In genomic region chr12:76183459-76184186, GRCh38 we compare ENCODE assay signal across 8 cellular contexts.
DNase-seq lines count a peak whose midpoint lies in the region; ATAC-seq lines count a peak whose summit lies in the region.

No MANE protein-coding gene starts in this region.

- no peaks in the 10 kb centered on the region for H3K36me3 Mint-ChIP-seq in stimulated activated naive CD8-positive, alpha-beta T cell treated with anti-CD3 and anti-CD28 coated beads, Interleukin-15, Interleukin-2, amounts not matched to agents 100 ng/mL and 50 ng/mL, for 24 hours (ENCODE audit: low read depth)

- peak; percentile 84 for DNase-seq in AG08395 (ENCODE audit: low spot score)
- DNase-seq in SW 1271 (lab: John Stamatoyannopoulos, UW): peak; percentile 78 to 93
- DNase-seq in globus pallidus (ENCODE audit: low spot score): peak; percentile 5
- DNase-seq in DMS79 treated with DMSO at 0.1 percent for 48 hours (lab: John Stamatoyannopoulos, UW): no peak
- DNase-seq in left colon: no peak

- H3K9me3 Mint-ChIP-seq in stimulated activated naive CD8-positive, alpha-beta T cell treated with anti-CD3 and anti-CD28 coated beads, Interleukin-15, Interleukin-2, amounts not matched to agents 100 ng/mL and 50 ng/mL, for 24 hours: no peaks in the 10 kb centered on the region

- intact Hi-C loops in left colon (cut with DNase I, micrococcal nuclease): no loop called here

- H3K27ac Mint-ChIP-seq in stimulated activated naive CD8-positive, alpha-beta T cell treated with anti-CD3 and anti-CD28 coated beads, Interleukin-15, Interleukin-2, amounts not matched to agents 100 ng/mL and 50 ng/mL, for 24 hours: peak overlapping the region; percentile 76

- ATAC-seq in GM18909 (IDR thresholded peaks at IDR 0.05; ENCODE audit: poor library complexity, unreplicated experiment) (peak; percentile 95), HG03095 (IDR thresholded peaks at IDR 0.05; ENCODE audit: unreplicated experiment) (peak; percentile 85), left colon (no peak)

- H3K4me3 Mint-ChIP-seq in stimulated activated naive CD8-positive, alpha-beta T cell treated with anti-CD3 and anti-CD28 coated beads, Interleukin-15, Interleukin-2, amounts not matched to agents 100 ng/mL and 50 ng/mL, for 24 hours: peak overlapping the region; percentile 27

- H3K27me3 Mint-ChIP-seq in stimulated activated naive CD8-positive, alpha-beta T cell treated with anti-CD3 and anti-CD28 coated beads, Interleukin-15, Interleukin-2, amounts not matched to agents 100 ng/mL and 50 ng/mL, for 24 hours: peaks cover 55% of the 10 kb centered on the region

- H3K4me1 Mint-ChIP-seq in stimulated activated naive CD8-positive, alpha-beta T cell treated with anti-CD3 and anti-CD28 coated beads, Interleukin-15, Interleukin-2, amounts not matched to agents 100 ng/mL and 50 ng/mL, for 24 hours (ENCODE audit: low read depth): peaks cover 22% of the 10 kb centered on the region

Comparison
In these comparisons a context has a peak if more than half of its experiments do, and no peak if none do; other contexts are left out.
1. DNase-seq: peak in AG08395 (single experiment), SW 1271 (2 of 2) and globus pallidus (single experiment); none in DMS79 treated with DMSO at 0.1 percent for 48 hours (single experiment) and left colon (0 of 2).